8 cellular contexts compared by ENCODE assay signal in the genomic region with DNA sequence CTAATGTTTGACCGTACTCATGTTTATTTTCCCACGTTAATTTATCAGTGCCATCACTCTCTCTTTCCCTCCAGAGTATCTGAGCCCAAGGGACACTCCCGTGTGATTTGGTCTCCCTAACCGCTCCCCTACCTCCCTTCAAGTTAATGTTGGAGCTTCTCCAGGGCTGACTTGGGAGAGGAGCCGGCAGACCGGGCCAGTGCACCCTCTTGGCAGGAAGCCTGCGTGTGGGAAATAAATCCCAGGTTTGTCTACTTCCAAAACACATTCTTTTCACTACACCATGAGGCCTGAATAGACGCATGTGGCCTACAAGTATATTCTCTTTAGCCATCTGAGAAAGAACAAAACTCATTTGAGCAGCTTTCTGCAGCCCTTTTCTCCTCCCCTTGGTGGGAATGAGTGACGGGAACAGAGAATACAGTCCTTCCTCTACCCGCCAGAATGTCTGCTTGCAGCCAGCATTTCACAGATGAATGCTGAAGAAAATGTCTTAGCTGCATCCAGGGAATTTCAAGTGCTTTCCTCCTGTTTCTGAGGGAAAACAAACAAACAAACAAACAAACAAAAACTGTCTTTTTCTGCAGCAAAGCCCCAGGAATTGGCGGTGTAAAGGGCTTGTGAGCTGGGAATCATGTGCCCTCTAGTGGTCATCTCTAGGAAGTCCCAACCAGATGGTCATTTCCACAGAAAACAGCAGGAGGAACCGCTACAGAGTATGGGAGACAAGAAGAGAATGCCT. TPM values are rescaled to one million over a fixed set of nuclear protein-coding genes. Genes with fewer than 3 reads are reported as not detected.
DNase-seq lines count a peak whose midpoint lies in the region; ATAC-seq, FAIRE-seq and TF ChIP-seq lines count a peak whose summit lies in the region.

No MANE protein-coding gene starts in this region.

- H3K9me3 ChIP-seq in vagina: no peaks in the 10 kb centered on the region

- TF ChIP-seq POLR2A in GM12891 (IDR thresholded peaks at IDR 0.05; ENCODE audit: low read depth, low read length): no peak
- no peak for TF ChIP-seq POLR2A in vagina (IDR thresholded peaks at IDR 0.05)

- peak; percentile 33 for FAIRE-seq in GM12891 (lab: Jason Lieb, UNC)

- no peaks in the 10 kb centered on the region for H3K36me3 ChIP-seq in vagina

- ATAC-seq in HG02759 (IDR thresholded peaks at IDR 0.05; ENCODE audit: unreplicated experiment): peak; percentile 89

- H3K4me3 ChIP-seq in epithelial cell of proximal tubule (ENCODE audit: low read depth, low read length) (peak overlapping the region; percentile 45), vagina (peak overlapping the region; percentile 16 to 21)

- no peak overlapping the region for H3K27ac ChIP-seq in vagina

- DNase-seq in AML-193 (lab: John Stamatoyannopoulos, UW) (peak; percentile 35 to 53), GM12891 (ENCODE audit: insufficient read length, low spot score) (peak; percentile 20), NCI-H1092 (lab: John Stamatoyannopoulos, UW) (peak; percentile 19), T1000 (lab: John Stamatoyannopoulos, UW) (peak; percentile 26), epithelial cell of proximal tubule (ENCODE audit: low read depth) (no peak), mucosa of gallbladder (ENCODE audit: low spot score) (peak; percentile 50), vagina (ENCODE audit: extremely low spot score in 2 of 2) (no peak)

- TF ChIP-seq CTCF in epithelial cell of proximal tubule (conservative IDR thresholded peaks at IDR 0.05; ENCODE audit: low read depth, low read length) (peak; percentile 99), vagina (IDR thresholded peaks at IDR 0.05) (peak; percentile 48 to 80 (median 66))

- intact Hi-C loops in vagina (cut with DNase I): loop anchor here (10.0 kb wide), 1 partner anchor 299 kb away; a partner anchor contains a TSS

- no peaks in the 10 kb centered on the region for H3K27me3 ChIP-seq in vagina

- H3K4me1 ChIP-seq in vagina: peaks cover 13% of the 10 kb centered on the region

TF ChIP-seq in GM12891, 5 proteins besides CTCF, POLR2A, EP300 and RAD21:
- TF ChIP-seq POU2F2 (IDR thresholded peaks at IDR 0.05; ENCODE audit: low read depth, low read length) (no peak), POLR2AphosphoS5 (IDR thresholded peaks at IDR 0.05; ENCODE audit: low read depth, low read length) (no peak), PAX5 (IDR thresholded peaks at IDR 0.05; ENCODE audit: insufficient read depth, low read length, severe bottlenecking) (no peak), TAF1 (IDR thresholded peaks at IDR 0.05; ENCODE audit: low read depth, low read length) (no peak), SPI1 (IDR thresholded peaks at IDR 0.05; ENCODE audit: low read depth, low read length) (no peak)

RNA-seq across cellular contexts. Expression of a gene that starts 41.4 kb away (rescaled TPM):
- polyA plus RNA-seq in GM12891 (2012; ENCODE audit: low read depth, missing spikeins): not detected
- total RNA-seq in epithelial cell of proximal tubule (not detected in 2 replicates), mucosa of gallbladder (not detected), vagina (101 TPM)

Comparison
In these comparisons a context has a peak if more than half of its experiments do, and no peak if none do; other contexts are left out.
1. DNase-seq: peak in AML-193 (2 of 2), GM12891 (single experiment), NCI-H1092 (single experiment), T1000 (single experiment) and mucosa of gallbladder (single experiment); none in epithelial cell of proximal tubule (single experiment) and vagina (0 of 2).
2. RNA of a gene that starts 41.4 kb away (total RNA-seq): 101 TPM in vagina (single experiment); not detected in mucosa of gallbladder (single experiment) and not detected in epithelial cell of proximal tubule; every median in the first group is over 10 times any median in the second.